17 cellular contexts compared by ENCODE assay signal in genomic region chr13:109587689-109588088, GRCh38.
DNase-seq lines count a peak whose midpoint lies in the region; ATAC-seq, FAIRE-seq and TF ChIP-seq lines count a peak whose summit lies in the region.
"Had no signal": no experiment of that assay in that cellular context is flagged by ENCODE, and none has a peak within 500 bp of the region (broad histone marks: within the 10 kb centered on the region; RNA-seq: fewer than 3 reads in every experiment).

No MANE protein-coding gene starts in this region.

- in situ Hi-C loops in transverse colon (cut with MboI; ENCODE audit: low pct_ligation_motif_present in 1 of 4, low pct_unique_long_range_greater_than_20kb in 1 of 4, low sequenced_read_pairs in 3 of 4): no loop called here

- H3K27ac Mint-ChIP-seq in activated CD8-positive, alpha-beta T cell treated with anti-CD3 and anti-CD28 coated beads for 36 hours: no peak overlapping the region
- H3K27ac Mint-ChIP-seq: CD8-positive, alpha-beta T cell had no signal

- no peak for TF ChIP-seq RAD21 in A549 (conservative IDR thresholded peaks at IDR 0.05 in 1 of 2, IDR thresholded peaks at IDR 0.05 in 1 of 2)

- DNase-seq in A549 (ENCODE audit: low read depth in 1 of 2, low spot score in 1 of 2): no peak
- DNase-seq in LoVo (ENCODE audit: low spot score): peak; percentile 12
- no peak for DNase-seq in hepatocyte (ENCODE audit: low spot score)
- no peak for DNase-seq in transverse colon
- no peak for DNase-seq in activated CD8-positive, alpha-beta T cell treated with anti-CD3 and anti-CD28 coated beads for 36 hours
- DNase-seq in EL: no peak
- DNase-seq: BE2C; CD8-positive, alpha-beta T cell; DMS 273 treated with DMSO at 0.1 percent for 48 hours; HCEC 1CT; IMR-90; KBM-7 had no signal

- no peak overlapping the region for H3K4me3 Mint-ChIP-seq in activated CD8-positive, alpha-beta T cell treated with anti-CD3 and anti-CD28 coated beads for 36 hours
- H3K4me3 Mint-ChIP-seq: CD14-positive monocyte; CD8-positive, alpha-beta T cell had no signal

- H3K4me3 ChIP-seq in A549 (no peak overlapping the region), hepatocyte (no peak overlapping the region), transverse colon (no peak overlapping the region)
- H3K4me3 ChIP-seq: GM12878 had no signal

- FAIRE-seq in A549 (lab: Jason Lieb, UNC): no peak
- FAIRE-seq: A204.1, GM12878, GM18507 had no signal

- H2AFZ ChIP-seq in hepatocyte: no peak overlapping the region

- no peaks in the 10 kb centered on the region for H3K36me3 Mint-ChIP-seq in activated CD8-positive, alpha-beta T cell treated with anti-CD3 and anti-CD28 coated beads for 36 hours (ENCODE audit: low read depth)
- H3K36me3 Mint-ChIP-seq: CD14-positive monocyte; CD8-positive, alpha-beta T cell had no signal

- H3K4me1 Mint-ChIP-seq in activated CD8-positive, alpha-beta T cell treated with anti-CD3 and anti-CD28 coated beads for 36 hours (ENCODE audit: low read depth): no peaks in the 10 kb centered on the region

- H3K27ac ChIP-seq in A549: peak overlapping the region; percentile 82 to 89
- H3K27ac ChIP-seq in hepatocyte: peak overlapping the region; percentile 76
- peak overlapping the region; percentile 54 to 80 (median 75) for H3K27ac ChIP-seq in transverse colon

- no peaks in the 10 kb centered on the region for H3K9me2 ChIP-seq in hepatocyte (replicated peaks; ENCODE audit: insufficient read depth)

- POLR2A ChIA-PET in A549 (lab: Yijun Ruan, JAX): no interaction called here
- POLR2A ChIA-PET in activated CD8-positive, alpha-beta T cell treated with anti-CD3 and anti-CD28 coated beads for 36 hours (lab: Charles Lee): no interaction called here

- H3K79me2 ChIP-seq in hepatocyte: no peaks in the 10 kb centered on the region

- peak overlapping the region; percentile 73 for H3K4me2 ChIP-seq in A549
- peak overlapping the region; percentile 52 for H3K4me2 ChIP-seq in hepatocyte

- no peaks in the 10 kb centered on the region for H3K27me3 Mint-ChIP-seq in activated CD8-positive, alpha-beta T cell treated with anti-CD3 and anti-CD28 coated beads for 36 hours

- H3K36me3 ChIP-seq in hepatocyte (replicated peaks; ENCODE audit: insufficient read depth, low read depth) (no peaks in the 10 kb centered on the region), transverse colon (no peaks in the 10 kb centered on the region)
- H3K36me3 ChIP-seq: BE2C had no signal

- intact Hi-C loops in transverse colon (cut with DNase I; ENCODE audit: low total_unique reads): no loop called here
- intact Hi-C loops in activated CD8-positive, alpha-beta T cell treated with anti-CD3 and anti-CD28 coated beads for 36 hours (cut with micrococcal nuclease): loop anchor here (1.0 kb wide), 1 partner anchor 18 kb away; no protein-coding TSS in a partner anchor

- no peaks in the 10 kb centered on the region for H4K20me1 ChIP-seq in hepatocyte (ENCODE audit: insufficient read depth, poor library complexity, severe bottlenecking)

- TF ChIP-seq POLR2A in A549 (IDR thresholded peaks at IDR 0.05; ENCODE audit: low read length) (no peak), transverse colon (IDR thresholded peaks at IDR 0.05) (no peak)

- CTCF ChIA-PET in A549 (lab: Yijun Ruan, JAX): interaction anchor here (0.7 kb wide), 1 partner anchor 10 kb away, joined by 3 read pairs; no protein-coding TSS in a partner anchor
- CTCF ChIA-PET in activated CD8-positive, alpha-beta T cell treated with anti-CD3 and anti-CD28 coated beads for 36 hours (lab: Charles Lee): no interaction called here

- no peak for TF ChIP-seq CTCF in A549 (IDR thresholded peaks at IDR 0.05)
- no peak for TF ChIP-seq CTCF in hepatocyte (IDR thresholded peaks at IDR 0.05; ENCODE audit: poor library complexity)
- no peak for TF ChIP-seq CTCF in transverse colon (IDR thresholded peaks at IDR 0.05)
- no peak for TF ChIP-seq CTCF in activated CD8-positive, alpha-beta T cell treated with anti-CD3 and anti-CD28 coated beads for 36 hours (IDR thresholded peaks at IDR 0.05)

- H3K9me3 ChIP-seq in A549 (no peaks in the 10 kb centered on the region), hepatocyte (ENCODE audit: low read depth) (no peaks in the 10 kb centered on the region), transverse colon (no peaks in the 10 kb centered on the region)
- H3K9me3 ChIP-seq: BE2C had no signal

- TF ChIP-seq EP300 in A549 (IDR thresholded peaks at IDR 0.05) (no peak), transverse colon (IDR thresholded peaks at IDR 0.05; ENCODE audit: low read depth) (no peak)

- ATAC-seq in A549 (no peak), HG02870 (IDR thresholded peaks at IDR 0.05; ENCODE audit: unreplicated experiment) (no peak)
- no peak for ATAC-seq in activated CD8-positive, alpha-beta T cell treated with anti-CD3 and anti-CD28 coated beads for 36 hours
- ATAC-seq: CD8-positive, alpha-beta T cell; GM12878 had no signal

- H3K9me3 Mint-ChIP-seq in activated CD8-positive, alpha-beta T cell treated with anti-CD3 and anti-CD28 coated beads for 36 hours: no peaks in the 10 kb centered on the region
- H3K9me3 Mint-ChIP-seq: CD8-positive, alpha-beta T cell had no signal

- no peaks in the 10 kb centered on the region for H3K27me3 ChIP-seq in hepatocyte
- H3K27me3 ChIP-seq in transverse colon: no peaks in the 10 kb centered on the region
- H3K27me3 ChIP-seq: BE2C had no signal

- H3K4me1 ChIP-seq in A549 (peaks cover 46% of the 10 kb centered on the region), hepatocyte (ENCODE audit: insufficient read depth) (peaks cover 16% of the 10 kb centered on the region), transverse colon (peaks cover 0 to 45% (median 15%) of the 10 kb centered on the region in 4 donors)
- H3K4me1 ChIP-seq: BE2C had no signal

TF ChIP-seq in A549, 52 proteins besides CTCF, POLR2A, EP300 and RAD21:
- no peak for TF ChIP-seq ZFP36 (IDR thresholded peaks at IDR 0.05; ENCODE audit: borderline replicate concordance, partially characterized antibody)
- TF ChIP-seq KDM1A (IDR thresholded peaks at IDR 0.05; ENCODE audit: low read depth): no peak
- peak; percentile 80 for TF ChIP-seq ZSCAN20 (CRISPR knock-in tag; IDR thresholded peaks at IDR 0.05)
- no peak for TF ChIP-seq NPAS2 (CRISPR knock-in tag; IDR thresholded peaks at IDR 0.05; ENCODE audit: borderline replicate concordance)
- no peak for TF ChIP-seq CHD4 (IDR thresholded peaks at IDR 0.05; ENCODE audit: borderline replicate concordance)
